ENCODE assay signal across 19 cellular contexts in genomic region chr21:42049578-42050430, GRCh38. TPM values are rescaled to one million over a fixed set of nuclear protein-coding genes. Genes with fewer than 3 reads are reported as not detected.
"Had no signal": no experiment of that assay in that cellular context is flagged by ENCODE, and none has a peak within 500 bp of the region (broad histone marks: within the 10 kb centered on the region; RNA-seq: fewer than 3 reads in every experiment).

No MANE protein-coding gene starts in this region.

- H3K36me3 ChIP-seq: cardiac muscle cell, heart right ventricle, lower lobe of right lung, pancreas, transverse colon had no signal

- H3K4me1 ChIP-seq: lower lobe of right lung had no signal

- H3K27me3 ChIP-seq: cardiac muscle cell, pancreas, transverse colon had no signal

- DNase-seq: activated B cell treated with CpG ODN at 0.5 μM for 24 hours; activated CD4-positive, alpha-beta T cell treated with anti-CD3 and anti-CD28 coated beads, Interleukin-2, amount 10 ng/mL, durations not matched to agents 7 days and 5 days; activated naive CD4-positive, alpha-beta T cell treated with anti-CD3 and anti-CD28 coated beads for 36 hours; activated T-cell treated with anti-CD3 and anti-CD28 coated beads for 4 hours; foreskin melanocyte; heart right ventricle; lower lobe of right lung; stimulated activated naive CD4-positive, alpha-beta T cell; substantia nigra; transverse colon had no signal

- H3K9me3 ChIP-seq: heart right ventricle, lower lobe of right lung, pancreas, transverse colon had no signal

- FAIRE-seq: pancreas, TTC549 had no signal

- H3K4me3 ChIP-seq: cardiac muscle cell, heart right ventricle, lower lobe of right lung, pancreas, transverse colon had no signal

- H3K27ac ChIP-seq: cardiac muscle cell, epithelial cell of prostate, heart right ventricle, lower lobe of right lung, pancreas, transverse colon had no signal

- ATAC-seq: lower lobe of right lung, pancreas had no signal

RNA-seq across cellular contexts. Expression of gene UMODL1, which starts 21.3 kb away (rescaled TPM):
- total RNA-seq: activated CD8-positive, alpha-beta memory T cell treated with anti-CD3 and anti-CD28 coated beads for 36 hours; activated naive CD4-positive, alpha-beta T cell treated with anti-CD3 and anti-CD28 coated beads for 36 hours; cardiac muscle cell; dermis microvascular lymphatic vessel endothelial cell; fibroblast of lung; mesothelial cell of epicardium had no signal
- polyA plus RNA-seq: adipose tissue, cardiac muscle cell, fibroblast of lung, heart right ventricle had no signal
